In the genomic region with DNA sequence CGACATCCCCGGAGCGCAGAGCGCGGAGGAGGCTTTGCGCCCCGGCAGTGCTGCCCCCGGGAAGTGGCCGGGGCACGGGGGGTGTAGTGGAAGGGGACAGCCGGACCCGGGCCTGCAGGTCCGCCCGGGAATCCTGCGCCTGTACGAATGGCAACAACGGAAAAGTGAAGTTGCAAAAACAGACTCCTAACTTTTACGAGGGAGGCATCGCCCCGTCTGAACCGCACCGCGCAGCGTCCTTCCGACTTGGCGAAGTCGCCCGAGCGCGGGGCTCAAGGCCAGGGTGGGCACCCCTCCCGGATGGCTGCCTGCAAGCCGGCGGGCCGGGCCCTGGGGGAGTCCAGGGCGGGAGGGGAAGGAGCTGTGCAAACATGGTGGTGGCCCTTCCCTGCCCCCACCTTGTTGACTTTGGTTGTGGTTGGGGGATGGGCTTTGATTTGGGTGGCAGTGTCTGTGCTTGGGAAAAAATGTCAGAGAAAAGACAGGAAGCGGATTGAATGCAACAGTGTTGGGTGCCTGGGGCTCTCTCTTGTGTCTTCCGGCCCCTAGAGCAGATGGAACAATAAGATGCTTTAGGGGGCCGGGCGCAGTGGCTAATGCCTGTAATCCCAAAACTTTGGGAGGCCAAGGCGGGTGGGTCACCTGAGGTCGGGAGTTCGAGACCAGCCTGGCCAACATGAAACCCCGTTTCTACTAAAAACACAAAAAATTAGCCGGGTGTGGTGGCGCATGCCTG, we compare ENCODE assay signal across 8 cellular contexts. TPM values are rescaled to one million over a fixed set of nuclear protein-coding genes. Genes with fewer than 3 reads are reported as not detected.
DNase-seq lines count a peak whose midpoint lies in the region; ATAC-seq and TF ChIP-seq lines count a peak whose summit lies in the region.

No MANE protein-coding gene starts in this region.

- peak overlapping the region; percentile 92 for H3K27ac ChIP-seq in OCI-LY3 (ENCODE audit: low read length)

- H3K27me3 ChIP-seq in HAP-1 (ENCODE audit: low read depth): no peaks in the 10 kb centered on the region
- H3K27me3 ChIP-seq in OCI-LY3 (ENCODE audit: low read depth, low read length): no peaks in the 10 kb centered on the region

- H3K4me1 Mint-ChIP-seq in nephron progenitor cell (peaks cover 48% of the 10 kb centered on the region), type B pancreatic cell (ENCODE audit: unreplicated experiment) (peaks cover 11% of the 10 kb centered on the region)

- DNase-seq in AML-193 (lab: John Stamatoyannopoulos, UW) (peak; percentile 59 to 66), HAP-1 (ENCODE audit: low spot score in 2 of 2) (peak; percentile 61 to 85), fibroblast of the aortic adventitia (ENCODE audit: low read depth) (peak; percentile 50), nephron progenitor cell (peak; percentile 52), type B pancreatic cell (ENCODE audit: extremely low spot score, unreplicated experiment) (no peak)
- DNase-seq in activated T-helper 9 cell treated with anti-CD3 and anti-CD28 coated beads, Interleukin-2, amount 50 U/mL, for 16 hours (ENCODE audit: low read depth): peak; percentile 44

- H3K4me3 ChIP-seq in HAP-1: peak overlapping the region; percentile 71
- peak overlapping the region; percentile 93 for H3K4me3 ChIP-seq in OCI-LY3 (ENCODE audit: low read length)
- H3K4me3 ChIP-seq in fibroblast of the aortic adventitia (ENCODE audit: low read depth, low read length): peak overlapping the region; percentile 81

- peak overlapping the region; percentile 97 for H3K4me2 ChIP-seq in OCI-LY3 (ENCODE audit: low read length)

- peaks cover 14% of the 10 kb centered on the region for H3K4me1 ChIP-seq in HAP-1
- peaks cover 69% of the 10 kb centered on the region for H3K4me1 ChIP-seq in OCI-LY3 (ENCODE audit: low read length)

- peaks cover 22% of the 10 kb centered on the region for H4K20me1 ChIP-seq in OCI-LY3 (ENCODE audit: insufficient read depth, low read length)

- H3K36me3 ChIP-seq in HAP-1 (replicated peaks): no peaks in the 10 kb centered on the region; the same call in 1 of the 2 replicates
- peaks cover 28% of the 10 kb centered on the region for H3K36me3 ChIP-seq in OCI-LY3 (replicated peaks; ENCODE audit: low read depth, low read length)

- H2AFZ ChIP-seq in OCI-LY3 (ENCODE audit: low read depth, low read length): no peak overlapping the region

- no peaks in the 10 kb centered on the region for H3K9me3 Mint-ChIP-seq in nephron progenitor cell
- H3K9me3 Mint-ChIP-seq in type B pancreatic cell: no peaks in the 10 kb centered on the region

- peaks cover 56% of the 10 kb centered on the region for H3K79me2 ChIP-seq in OCI-LY3 (ENCODE audit: low read length)

- H3K4me3 Mint-ChIP-seq in nephron progenitor cell: peak overlapping the region; percentile 88
- peak overlapping the region; percentile 95 for H3K4me3 Mint-ChIP-seq in type B pancreatic cell

- H3K27ac Mint-ChIP-seq in nephron progenitor cell (no peak overlapping the region), type B pancreatic cell (peak overlapping the region; percentile 94)

- H3K9me3 ChIP-seq in HAP-1: no peaks in the 10 kb centered on the region
- H3K9me3 ChIP-seq in OCI-LY3 (ENCODE audit: insufficient read depth, low read length): no peaks in the 10 kb centered on the region

- H3K27me3 Mint-ChIP-seq in nephron progenitor cell (ENCODE audit: low read depth, poor library complexity): peaks cover 14% of the 10 kb centered on the region
- no peaks in the 10 kb centered on the region for H3K27me3 Mint-ChIP-seq in type B pancreatic cell

- H3K36me3 Mint-ChIP-seq in nephron progenitor cell (ENCODE audit: low read depth): peaks cover 5% of the 10 kb centered on the region
- peaks cover 4% of the 10 kb centered on the region for H3K36me3 Mint-ChIP-seq in type B pancreatic cell

- H3K9ac ChIP-seq in OCI-LY3 (ENCODE audit: low read length): peak overlapping the region; percentile 97

- no peak for ATAC-seq in HG03439 (IDR thresholded peaks at IDR 0.05; ENCODE audit: unreplicated experiment)

- in situ Hi-C loops in HAP-1 (cut with MboI; ENCODE audit: low sequenced_read_pairs): no loop called here

- TF ChIP-seq CTCF in OCI-LY3 (IDR thresholded peaks at IDR 0.05; ENCODE audit: low read depth, low read length) (no peak), fibroblast of the aortic adventitia (IDR thresholded peaks at IDR 0.05; ENCODE audit: insufficient read depth, low read length) (no peak), nephron progenitor cell (IDR thresholded peaks at IDR 0.05) (no peak), type B pancreatic cell (conservative IDR thresholded peaks at IDR 0.05) (no peak)

RNA-seq across cellular contexts. Expression of a gene that starts 0.7 kb away (rescaled TPM):
- total RNA-seq in fibroblast of the aortic adventitia (ENCODE audit: low replicate concordance): 88.7 and 143 TPM in 2 replicates
- 47.3 and 57.0 TPM in 2 replicates for total RNA-seq in type B pancreatic cell (ENCODE audit: low replicate concordance)

RNA-seq across cellular contexts. Expression of a gene that starts 41.1 kb away (rescaled TPM):
- total RNA-seq in fibroblast of the aortic adventitia (ENCODE audit: low replicate concordance) (8.5 and 12.2 TPM in 2 replicates), type B pancreatic cell (ENCODE audit: low replicate concordance) (23.6 and 26.4 TPM in 2 replicates)

RNA-seq across cellular contexts. Expression of a gene that starts 41.2 kb away (rescaled TPM):
- total RNA-seq in fibroblast of the aortic adventitia (ENCODE audit: low replicate concordance) (17.6 and 80.9 TPM in 2 replicates), type B pancreatic cell (ENCODE audit: low replicate concordance) (40.5 and 45.4 TPM in 2 replicates)
